36 cellular contexts compared by ENCODE assay signal in the genomic region with DNA sequence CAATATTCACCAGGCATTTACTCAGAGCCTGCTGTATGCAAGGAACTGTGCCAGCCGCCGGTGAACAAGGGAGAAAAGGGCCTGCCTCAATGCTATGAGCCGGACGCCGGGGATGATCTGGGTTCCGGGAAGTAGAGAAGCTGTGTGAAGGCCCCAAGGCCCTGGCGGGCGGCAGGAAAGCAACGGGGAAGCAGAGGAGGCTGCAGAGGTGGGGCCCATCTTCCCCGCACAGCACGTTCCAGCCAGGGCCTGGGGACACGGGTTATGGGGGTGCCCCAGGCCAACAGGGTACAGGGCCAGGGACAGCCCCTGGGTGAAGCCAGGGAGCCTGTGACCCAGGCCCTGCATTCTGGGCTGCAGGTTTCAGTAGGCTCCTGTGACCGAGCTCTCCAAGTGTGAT.
"Had no signal": no experiment of that assay in that cellular context is flagged by ENCODE, and none has a peak within 500 bp of the region (broad histone marks: within the 10 kb centered on the region; RNA-seq: fewer than 3 reads in every experiment).

No MANE protein-coding gene starts in this region.

- H3K4me3 Mint-ChIP-seq: activated CD4-positive, alpha-beta memory T cell treated with anti-CD3 and anti-CD28 coated beads, Interleukin-2, amount 10 ng/mL, durations not matched to agents 7 days and 5 days; activated CD4-positive, alpha-beta T cell treated with anti-CD3 and anti-CD28 coated beads for 36 hours; activated CD4-positive, alpha-beta T cell treated with anti-CD3 and anti-CD28 coated beads, Interleukin-2, amount 10 ng/mL, durations not matched to agents 7 days and 5 days; activated CD8-positive, alpha-beta memory T cell treated with anti-CD3 and anti-CD28 coated beads, Interleukin-2, amount 10 ng/mL, durations not matched to agents 7 days and 5 days; activated CD8-positive, alpha-beta T cell treated with anti-CD3 and anti-CD28 coated beads, Interleukin-2, amount 10 ng/mL, durations not matched to agents 7 days and 5 days; activated naive CD4-positive, alpha-beta T cell treated with anti-CD3 and anti-CD28 coated beads, Interleukin-2, amount 10 ng/mL, durations not matched to agents 7 days and 5 days; activated naive CD4-positive, alpha-beta T cell treated with anti-CD3 and anti-CD28 coated beads, Interleukin-2, amount 50 U/mL, for 24 hours; activated naive CD8-positive, alpha-beta T cell; activated naive CD8-positive, alpha-beta T cell treated with anti-CD3 and anti-CD28 coated beads, Interleukin-2, amount 10 ng/mL, durations not matched to agents 7 days and 5 days; activated naive CD8-positive, alpha-beta T cell treated with anti-CD3 and anti-CD28 coated beads, Interleukin-2, amount 50 U/mL, for 24 hours; activated T-cell treated with anti-CD3 and anti-CD28 coated beads, Interleukin-2, amount 50 U/mL, for 24 hours; T-helper 1 cell treated with Interleukin-12 subunit alpha and Interleukin-12 subunit beta and Interleukin-4 antibody, amounts not matched to agents 30 μg/mL and 1 μg/mL, for 36 hours; T-helper 2 cell treated with Interferon-gamma antibody and Interleukin-4, amounts not matched to agents 5 μg/mL and 100 μg/mL, for 36 hours had no signal

- H3K27ac Mint-ChIP-seq: activated CD4-positive, alpha-beta memory T cell treated with anti-CD3 and anti-CD28 coated beads, Interleukin-2, amount 10 ng/mL, durations not matched to agents 7 days and 5 days; activated CD4-positive, alpha-beta T cell treated with anti-CD3 and anti-CD28 coated beads for 36 hours; activated CD4-positive, alpha-beta T cell treated with anti-CD3 and anti-CD28 coated beads, Interleukin-2, amount 10 ng/mL, durations not matched to agents 7 days and 5 days; activated CD8-positive, alpha-beta memory T cell treated with anti-CD3 and anti-CD28 coated beads, Interleukin-2, amount 10 ng/mL, durations not matched to agents 7 days and 5 days; activated CD8-positive, alpha-beta T cell treated with anti-CD3 and anti-CD28 coated beads, Interleukin-2, amount 10 ng/mL, durations not matched to agents 7 days and 5 days; activated naive CD4-positive, alpha-beta T cell treated with anti-CD3 and anti-CD28 coated beads, Interleukin-2, amount 10 ng/mL, durations not matched to agents 7 days and 5 days; activated naive CD4-positive, alpha-beta T cell treated with anti-CD3 and anti-CD28 coated beads, Interleukin-2, amount 50 U/mL, for 24 hours; activated naive CD8-positive, alpha-beta T cell; activated naive CD8-positive, alpha-beta T cell treated with anti-CD3 and anti-CD28 coated beads, Interleukin-2, amount 10 ng/mL, durations not matched to agents 7 days and 5 days; activated naive CD8-positive, alpha-beta T cell treated with anti-CD3 and anti-CD28 coated beads, Interleukin-2, amount 50 U/mL, for 24 hours; activated T-cell treated with anti-CD3 and anti-CD28 coated beads, Interleukin-2, amount 50 U/mL, for 24 hours; activated T-helper 2 cell treated with anti-CD3 and anti-CD28 coated beads, Interferon-gamma antibody, Interleukin-2, Interleukin-4, amounts not matched to agents 10 μg/mL and 5 μg/mL and 100 μg/mL, durations not matched to agents 14 hours and 24 hours and 36 hours; T-helper 1 cell treated with Interleukin-12 subunit alpha and Interleukin-12 subunit beta and Interleukin-4 antibody, amounts not matched to agents 30 μg/mL and 1 μg/mL, for 36 hours; T-helper 2 cell treated with Interferon-gamma antibody and Interleukin-4, amounts not matched to agents 5 μg/mL and 100 μg/mL, for 36 hours had no signal

- H3K4me1 ChIP-seq: body of pancreas, breast epithelium had no signal

- H3K36me3 ChIP-seq: brain microvascular endothelial cell, breast epithelium had no signal

- H3K9me3 Mint-ChIP-seq: activated CD4-positive, alpha-beta memory T cell treated with anti-CD3 and anti-CD28 coated beads, Interleukin-2, amount 10 ng/mL, durations not matched to agents 7 days and 5 days; activated CD4-positive, alpha-beta T cell treated with anti-CD3 and anti-CD28 coated beads, Interleukin-2, amount 10 ng/mL, durations not matched to agents 7 days and 5 days; activated naive CD4-positive, alpha-beta T cell treated with anti-CD3 and anti-CD28 coated beads, Interleukin-2, amount 10 ng/mL, durations not matched to agents 7 days and 5 days; activated naive CD4-positive, alpha-beta T cell treated with anti-CD3 and anti-CD28 coated beads, Interleukin-2, amount 50 U/mL, for 24 hours; activated naive CD8-positive, alpha-beta T cell treated with anti-CD3 and anti-CD28 coated beads, Interleukin-2, amount 10 ng/mL, durations not matched to agents 7 days and 5 days; activated naive CD8-positive, alpha-beta T cell treated with anti-CD3 and anti-CD28 coated beads, Interleukin-2, amount 50 U/mL, for 24 hours; activated T-cell treated with anti-CD3 and anti-CD28 coated beads, Interleukin-2, amount 50 U/mL, for 24 hours; activated T-helper 2 cell treated with anti-CD3 and anti-CD28 coated beads, Interferon-gamma antibody, Interleukin-2, Interleukin-4, amounts not matched to agents 10 μg/mL and 5 μg/mL and 100 μg/mL, durations not matched to agents 14 hours and 24 hours and 36 hours; T-helper 1 cell treated with Interleukin-12 subunit alpha and Interleukin-12 subunit beta and Interleukin-4 antibody, amounts not matched to agents 30 μg/mL and 1 μg/mL, for 36 hours; T-helper 2 cell treated with Interferon-gamma antibody and Interleukin-4, amounts not matched to agents 5 μg/mL and 100 μg/mL, for 36 hours had no signal

- H3K4me3 ChIP-seq: body of pancreas, breast epithelium had no signal

- ATAC-seq: activated CD4-positive, alpha-beta T cell treated with anti-CD3 and anti-CD28 coated beads for 36 hours; activated CD4-positive, CD25-positive, alpha-beta regulatory T cell treated with anti-CD3 and anti-CD28 coated beads, Interleukin-2, amount 50 U/mL, for 24 hours; activated CD8-positive, alpha-beta memory T cell treated with anti-CD3 and anti-CD28 coated beads, Interleukin-2, amount 10 ng/mL, durations not matched to agents 7 days and 5 days; activated CD8-positive, alpha-beta T cell treated with anti-CD3 and anti-CD28 coated beads, Interleukin-2, amount 10 ng/mL, durations not matched to agents 7 days and 5 days; activated naive CD8-positive, alpha-beta T cell treated with anti-CD3 and anti-CD28 coated beads, Interleukin-2, amount 50 U/mL, for 24 hours; body of pancreas had no signal

- H3K9me3 ChIP-seq: body of pancreas, breast epithelium had no signal

- DNase-seq: activated CD4-positive, alpha-beta memory T cell treated with anti-CD3 and anti-CD28 coated beads, Interleukin-2, amount 10 ng/mL, durations not matched to agents 7 days and 5 days; activated CD4-positive, alpha-beta T cell treated with anti-CD3 and anti-CD28 coated beads for 1 hour; activated CD4-positive, alpha-beta T cell treated with anti-CD3 and anti-CD28 coated beads for 36 hours; activated CD4-positive, alpha-beta T cell treated with anti-CD3 and anti-CD28 coated beads for 48 hours; activated CD4-positive, alpha-beta T cell treated with anti-CD3 and anti-CD28 coated beads, Interleukin-2, amount 10 ng/mL, durations not matched to agents 7 days and 5 days; activated CD4-positive, alpha-beta T cell treated with anti-CD3 and anti-CD28 coated beads, Interleukin-2, amount 50 U/mL, for 48 hours; activated CD4-positive, CD25-positive, alpha-beta regulatory T cell; activated CD8-positive, alpha-beta memory T cell treated with anti-CD3 and anti-CD28 coated beads for 24 hours; activated CD8-positive, alpha-beta memory T cell treated with anti-CD3 and anti-CD28 coated beads, Interleukin-2, amount 10 ng/mL, durations not matched to agents 7 days and 5 days; activated CD8-positive, alpha-beta memory T cell treated with anti-CD3 and anti-CD28 coated beads, Interleukin-2, amount 50 U/mL, for 48 hours; activated CD8-positive, alpha-beta T cell treated with anti-CD3 and anti-CD28 coated beads, Interleukin-2, amount 10 ng/mL, durations not matched to agents 7 days and 5 days; activated effector memory CD4-positive, alpha-beta T cell treated with Interleukin-2 at 50 U/mL for 16 hours; activated gamma-delta T cell; activated naive CD4-positive, alpha-beta T cell treated with anti-CD3 and anti-CD28 coated beads, Interleukin-2, amount 10 ng/mL, durations not matched to agents 7 days and 5 days; activated naive CD4-positive, alpha-beta T cell treated with Interleukin-2 at 50 U/mL for 16 hours; activated naive CD8-positive, alpha-beta T cell treated with anti-CD3 and anti-CD28 coated beads, Interleukin-2, amount 10 ng/mL, durations not matched to agents 7 days and 5 days; activated naive CD8-positive, alpha-beta T cell treated with anti-CD3 and anti-CD28 coated beads, Interleukin-2, amount 50 U/mL, for 24 hours; activated T-cell treated with anti-CD3 and anti-CD28 coated beads, Interleukin-2, amount 50 U/mL, for 24 hours; activated T-cell treated with anti-CD3 and anti-CD28 coated beads, Interleukin-2, amount 50 U/mL, for 48 hours; aorta; body of pancreas; brain microvascular endothelial cell; central memory CD4-positive, alpha-beta T cell; T-helper 1 cell; T-helper 2 cell; T-helper 9 cell had no signal

- H3K27ac ChIP-seq: body of pancreas, brain microvascular endothelial cell, breast epithelium, VCaP had no signal

- FAIRE-seq: astrocyte, TTC549 had no signal

- H3K27me3 ChIP-seq: body of pancreas, brain microvascular endothelial cell, breast epithelium had no signal

- H3K4me1 Mint-ChIP-seq: activated CD4-positive, alpha-beta memory T cell treated with anti-CD3 and anti-CD28 coated beads, Interleukin-2, amount 10 ng/mL, durations not matched to agents 7 days and 5 days; activated CD4-positive, alpha-beta T cell treated with anti-CD3 and anti-CD28 coated beads for 36 hours had no signal

- H3K36me3 Mint-ChIP-seq: activated CD8-positive, alpha-beta memory T cell treated with anti-CD3 and anti-CD28 coated beads, Interleukin-2, amount 10 ng/mL, durations not matched to agents 7 days and 5 days; activated naive CD4-positive, alpha-beta T cell treated with anti-CD3 and anti-CD28 coated beads, Interleukin-2, amount 50 U/mL, for 24 hours; activated naive CD8-positive, alpha-beta T cell treated with anti-CD3 and anti-CD28 coated beads, Interleukin-2, amount 10 ng/mL, durations not matched to agents 7 days and 5 days had no signal

- H3K27me3 Mint-ChIP-seq: activated CD4-positive, alpha-beta memory T cell treated with anti-CD3 and anti-CD28 coated beads, Interleukin-2, amount 10 ng/mL, durations not matched to agents 7 days and 5 days; activated CD4-positive, alpha-beta T cell treated with anti-CD3 and anti-CD28 coated beads for 36 hours; activated CD4-positive, alpha-beta T cell treated with anti-CD3 and anti-CD28 coated beads, Interleukin-2, amount 10 ng/mL, durations not matched to agents 7 days and 5 days; activated CD8-positive, alpha-beta memory T cell treated with anti-CD3 and anti-CD28 coated beads, Interleukin-2, amount 10 ng/mL, durations not matched to agents 7 days and 5 days; activated naive CD4-positive, alpha-beta T cell treated with anti-CD3 and anti-CD28 coated beads, Interleukin-2, amount 10 ng/mL, durations not matched to agents 7 days and 5 days; activated naive CD4-positive, alpha-beta T cell treated with anti-CD3 and anti-CD28 coated beads, Interleukin-2, amount 50 U/mL, for 24 hours; activated naive CD8-positive, alpha-beta T cell; activated naive CD8-positive, alpha-beta T cell treated with anti-CD3 and anti-CD28 coated beads, Interleukin-2, amount 10 ng/mL, durations not matched to agents 7 days and 5 days; activated naive CD8-positive, alpha-beta T cell treated with anti-CD3 and anti-CD28 coated beads, Interleukin-2, amount 50 U/mL, for 24 hours; activated T-cell treated with anti-CD3 and anti-CD28 coated beads, Interleukin-2, amount 50 U/mL, for 24 hours had no signal
